Comparison of ENCODE assay signal across 22 cellular contexts in the genomic region with DNA sequence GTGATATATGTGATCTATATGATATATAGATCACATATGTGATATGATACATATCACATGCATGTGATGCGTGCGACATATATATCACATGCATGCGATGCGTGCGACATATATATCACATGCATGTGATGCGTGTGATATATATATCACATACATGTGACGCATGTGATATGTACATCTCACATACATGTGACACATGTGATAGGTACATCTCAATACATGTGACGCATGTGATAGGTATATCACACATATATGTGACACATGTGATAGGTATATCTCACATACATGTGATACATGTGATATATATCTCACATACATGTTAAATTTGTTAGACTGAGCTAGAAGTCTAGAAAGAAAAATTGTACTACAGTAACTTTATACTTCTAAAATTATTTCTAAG.
A peak's percentile ranks its signal among the peaks of the same experiment; 100 is the strongest.
DNase-seq lines count a peak whose midpoint lies in the region; ATAC-seq, FAIRE-seq and TF ChIP-seq lines count a peak whose summit lies in the region.
"Had no signal": no experiment of that assay in that cellular context is flagged by ENCODE, and none has a peak within 500 bp of the region (broad histone marks: within the 10 kb centered on the region; RNA-seq: fewer than 3 reads in every experiment).

No MANE protein-coding gene starts in this region.

- H4K20me1 ChIP-seq in endothelial cell of umbilical vein (replicated peaks; ENCODE audit: control insufficient read depth, extremely low read depth, insufficient read depth, low read length) = no peaks in the 10 kb centered on the region
- H4K20me1 ChIP-seq: BLaER1 treated with 17β-estradiol and CSF1 and Interleukin-3, amounts not matched to agents 10 nM and 100 nM had no signal

- H3K36me3 Mint-ChIP-seq in Caco-2 (ENCODE audit: insufficient read depth, unreplicated experiment) = no peaks in the 10 kb centered on the region
- H3K36me3 Mint-ChIP-seq: CD8-positive, alpha-beta T cell had no signal

- no peaks in the 10 kb centered on the region for H3K9me1 ChIP-seq in endothelial cell of umbilical vein (replicated peaks; ENCODE audit: control insufficient read depth, extremely low read depth, insufficient read depth, low read length)

- H3K27me3 ChIP-seq in endothelial cell of umbilical vein (ENCODE audit: control insufficient read depth in 2 of 2, insufficient read depth in 2 of 2, low read length in 2 of 2) (no peaks in the 10 kb centered on the region), Caco-2 (replicated peaks; ENCODE audit: control insufficient read depth, insufficient read depth, low read length) (no peaks in the 10 kb centered on the region)
- H3K27me3 ChIP-seq: BLaER1 treated with 17β-estradiol and CSF1 and Interleukin-3, amounts not matched to agents 10 nM and 100 nM had no signal

- intact Hi-C loops in endothelial cell of umbilical vein (cut with micrococcal nuclease) (no loop called here), Caco-2 (cut with micrococcal nuclease; ENCODE audit: unreplicated experiment) (no loop called here)

- POLR2A ChIA-PET in A549 (lab: Yijun Ruan, JAX) (no interaction called here), endothelial cell of umbilical vein (lab: Charles Lee) (no interaction called here), Caco-2 (lab: Charles Lee) (no interaction called here)

- H3K4me2 ChIP-seq in A549 (no peak overlapping the region), endothelial cell of umbilical vein (ENCODE audit: insufficient read depth, low read length) (no peak overlapping the region)
- H3K4me2 ChIP-seq: BLaER1 treated with 17β-estradiol and CSF1 and Interleukin-3, amounts not matched to agents 10 nM and 100 nM had no signal

- H3K36me3 ChIP-seq in endothelial cell of umbilical vein (ENCODE audit: control insufficient read depth in 2 of 2, extremely low read depth in 1 of 2, insufficient read depth in 2 of 2, low read length in 2 of 2) (no peaks in the 10 kb centered on the region), Caco-2 (ENCODE audit: control insufficient read depth, insufficient read depth, low read length) (no peaks in the 10 kb centered on the region)
- H3K36me3 ChIP-seq: BLaER1 treated with 17β-estradiol and CSF1 and Interleukin-3, amounts not matched to agents 10 nM and 100 nM had no signal

- no peaks in the 10 kb centered on the region for H3K79me2 ChIP-seq in endothelial cell of umbilical vein (ENCODE audit: control insufficient read depth, insufficient read depth, low read length)

- no peak for DNase-seq in A549 (ENCODE audit: low read depth in 1 of 2, low spot score in 1 of 2)
- DNase-seq in H54 (ENCODE audit: insufficient read length, low spot score) = no peak
- DNase-seq in endothelial cell of umbilical vein (ENCODE audit: low read depth, low spot score) = no peak
- DNase-seq in Caco-2 = no peak
- DNase-seq: 8988T; AML-193; CD4-positive, alpha-beta T cell; CD8-positive, alpha-beta T cell; DMS 273 treated with DMSO at 0.1 percent for 48 hours; DMS153; DMS53; DMS79; DND-41; EL; GDM1 had no signal

- no peak overlapping the region for H3K27ac Mint-ChIP-seq in Caco-2 (ENCODE audit: unreplicated experiment)
- H3K27ac Mint-ChIP-seq: B cell; CD4-positive, alpha-beta T cell; CD8-positive, alpha-beta T cell had no signal

- no peak for TF ChIP-seq POLR2A in A549 (IDR thresholded peaks at IDR 0.05; ENCODE audit: low read length)
- no peak for TF ChIP-seq POLR2A in H54 (IDR thresholded peaks at IDR 0.05; ENCODE audit: low read depth, low read length)
- no peak for TF ChIP-seq POLR2A in endothelial cell of umbilical vein (IDR thresholded peaks at IDR 0.05; ENCODE audit: low read depth, low read length)

- no peak overlapping the region for H3K4me3 ChIP-seq in A549
- H3K4me3 ChIP-seq in endothelial cell of umbilical vein (replicated peaks in 1 of 3; ENCODE audit: insufficient read depth in 1 of 3, low read depth in 1 of 3, low read length in 3 of 3) = no peak overlapping the region
- no peak overlapping the region for H3K4me3 ChIP-seq in Caco-2 (ENCODE audit: low read depth, low read length)
- H3K4me3 ChIP-seq: BLaER1 treated with 17β-estradiol and CSF1 and Interleukin-3, amounts not matched to agents 10 nM and 100 nM; GM12878 had no signal

- H3K27me3 Mint-ChIP-seq in Caco-2 (ENCODE audit: insufficient read depth, unreplicated experiment) = no peaks in the 10 kb centered on the region
- H3K27me3 Mint-ChIP-seq: B cell; CD4-positive, alpha-beta T cell had no signal

- no peaks in the 10 kb centered on the region for H3K9me3 Mint-ChIP-seq in Caco-2 (ENCODE audit: unreplicated experiment)
- H3K9me3 Mint-ChIP-seq: CD8-positive, alpha-beta T cell had no signal

- no peak overlapping the region for H2AFZ ChIP-seq in endothelial cell of umbilical vein (ENCODE audit: low read depth, low read length)

- H3K9ac ChIP-seq in endothelial cell of umbilical vein (replicated peaks; ENCODE audit: extremely low read depth, insufficient read depth, low read length) = no peak overlapping the region
- H3K9ac ChIP-seq: BLaER1 treated with 17β-estradiol and CSF1 and Interleukin-3, amounts not matched to agents 10 nM and 100 nM had no signal

- ATAC-seq in A549 (no peak), GM19452 (IDR thresholded peaks at IDR 0.05; ENCODE audit: unreplicated experiment) (no peak)
- ATAC-seq: CD8-positive, alpha-beta T cell; GM12878 had no signal

- TF ChIP-seq RAD21 in A549 (conservative IDR thresholded peaks at IDR 0.05 in 1 of 2, IDR thresholded peaks at IDR 0.05 in 1 of 2) = no peak

- no peaks in the 10 kb centered on the region for H3K4me1 Mint-ChIP-seq in Caco-2 (ENCODE audit: low read depth, unreplicated experiment)
- H3K4me1 Mint-ChIP-seq: B cell had no signal

- TF ChIP-seq CTCF in A549 (IDR thresholded peaks at IDR 0.05) (no peak), endothelial cell of umbilical vein (IDR thresholded peaks at IDR 0.05; ENCODE audit: extremely low read depth in 1 of 2, insufficient read depth in 1 of 2, low read depth in 1 of 2, low read length in 2 of 2) (no peak), Caco-2 (IDR thresholded peaks at IDR 0.05; ENCODE audit: insufficient read depth in 1 of 2, low read depth in 1 of 2, low read length in 1 of 2, severe bottlenecking in 1 of 2, unreplicated experiment in 1 of 2) (no peak)

- FAIRE-seq in A549 (lab: Jason Lieb, UNC) (no peak), H54 (lab: Jason Lieb, UNC) (peak; percentile 52), endothelial cell of umbilical vein (lab: Jason Lieb, UNC) (no peak)
- FAIRE-seq: GM12878, GM12892, GM18507 had no signal

- no TSS peak for BruUV-seq in endothelial cell of umbilical vein (replicated peaks; lab: Mats Ljungman, UMichigan)
- no TSS peak for BruUV-seq in Caco-2 (replicated peaks; lab: Mats Ljungman, UMichigan)

- dilution Hi-C loops in endothelial cell of umbilical vein (cut with MboI; ENCODE audit: extremely low pct_ligation_motif_present, low sequenced_read_pairs) = no loop called here

- H3K27ac ChIP-seq in A549 = no peak overlapping the region
- no peak overlapping the region for H3K27ac ChIP-seq in endothelial cell of umbilical vein (ENCODE audit: insufficient read depth, low read depth, low read length)
- H3K27ac ChIP-seq: BLaER1 treated with 17β-estradiol and CSF1 and Interleukin-3, amounts not matched to agents 10 nM and 100 nM; C4-2B had no signal

- no peak for TF ChIP-seq EP300 in A549 (IDR thresholded peaks at IDR 0.05)

- no peaks in the 10 kb centered on the region for H3K9me3 ChIP-seq in A549
- H3K9me3 ChIP-seq in endothelial cell of umbilical vein (replicated peaks; ENCODE audit: control insufficient read depth, insufficient read depth, low read length) = no peaks in the 10 kb centered on the region
- no peaks in the 10 kb centered on the region for H3K9me3 ChIP-seq in Caco-2
- H3K9me3 ChIP-seq: BLaER1 treated with 17β-estradiol and CSF1 and Interleukin-3, amounts not matched to agents 10 nM and 100 nM had no signal

- CTCF ChIA-PET in A549 (lab: Yijun Ruan, JAX) = no interaction called here
- CTCF ChIA-PET in endothelial cell of umbilical vein (lab: Charles Lee) = no interaction called here
- CTCF ChIA-PET in Caco-2 (lab: Charles Lee) = no interaction called here

- 90% methylated on average over 8 of the region's 8 CpGs for WGBS in A549 (ENCODE audit: missing lambda C conversion rate)

- H3K4me1 ChIP-seq in A549 (no peaks in the 10 kb centered on the region), endothelial cell of umbilical vein (ENCODE audit: control insufficient read depth, extremely low read depth, insufficient read depth, low read length) (no peaks in the 10 kb centered on the region), Caco-2 (no peaks in the 10 kb centered on the region)
- H3K4me1 ChIP-seq: BLaER1 treated with 17β-estradiol and CSF1 and Interleukin-3, amounts not matched to agents 10 nM and 100 nM had no signal

- H3K4me3 Mint-ChIP-seq in Caco-2 (ENCODE audit: unreplicated experiment) = no peak overlapping the region
- H3K4me3 Mint-ChIP-seq: B cell; CD4-positive, alpha-beta T cell; CD8-positive, alpha-beta T cell had no signal

TF ChIP-seq in A549, 52 proteins besides CTCF, POLR2A, EP300 and RAD21:
- TF ChIP-seq SMC3 (IDR thresholded peaks at IDR 0.05) (no peak), GATA3 (IDR thresholded peaks at IDR 0.05; ENCODE audit: borderline replicate concordance) (no peak), KDM5A (IDR thresholded peaks at IDR 0.05) (no peak), NPAS2 (CRISPR knock-in tag; IDR thresholded peaks at IDR 0.05; ENCODE audit: borderline replicate concordance) (0 out of 2 replicates have a peak, but pooled peaks have one; percentile 11)
- TF ChIP-seq, protein P1, sequence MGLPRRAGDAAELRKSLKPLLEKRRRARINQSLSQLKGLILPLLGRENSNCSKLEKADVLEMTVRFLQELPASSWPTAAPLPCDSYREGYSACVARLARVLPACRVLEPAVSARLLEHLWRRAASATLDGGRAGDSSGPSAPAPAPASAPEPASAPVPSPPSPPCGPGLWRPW (IDR thresholded peaks at IDR 0.05) = no peak

TF ChIP-seq in endothelial cell of umbilical vein, 7 proteins besides CTCF, POLR2A, EP300 and RAD21:
- TF ChIP-seq GATA2 (IDR thresholded peaks at IDR 0.05; ENCODE audit: insufficient read depth, insufficient read length, low read depth, low read length) = no peak
- TF ChIP-seq, protein P2, sequence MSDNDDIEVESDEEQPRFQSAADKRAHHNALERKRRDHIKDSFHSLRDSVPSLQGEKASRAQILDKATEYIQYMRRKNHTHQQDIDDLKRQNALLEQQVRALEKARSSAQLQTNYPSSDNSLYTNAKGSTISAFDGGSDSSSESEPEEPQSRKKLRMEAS (IDR thresholded peaks at IDR 0.05; ENCODE audit: insufficient read depth, insufficient read length) = peak; percentile 13
- no peak for TF ChIP-seq EZH2 (IDR thresholded peaks at IDR 0.05; ENCODE audit: borderline replicate concordance, low read depth, low read length, severe bottlenecking)
TF ChIP-seq in endothelial cell of umbilical vein: peak in this region for 1.
